Comparison of ENCODE assay signal across 16 cellular contexts in genomic region chr12:109770104-109770860, GRCh38. TPM values are rescaled to one million over a fixed set of nuclear protein-coding genes. Genes with fewer than 3 reads are reported as not detected.
DNase-seq lines count a peak whose midpoint lies in the region; ATAC-seq and TF ChIP-seq lines count a peak whose summit lies in the region.
"Had no signal": no experiment of that assay in that cellular context is flagged by ENCODE, and none has a peak within 500 bp of the region (broad histone marks: within the 10 kb centered on the region; RNA-seq: fewer than 3 reads in every experiment).

No MANE protein-coding gene starts in this region.

- H3K4me3 Mint-ChIP-seq in stimulated activated effector memory CD8-positive, alpha-beta T cell treated with anti-CD3 and anti-CD28 coated beads, Interleukin-12 subunit alpha, Interleukin-12 subunit beta, amount 100 ng/mL, for 72 hours, result no peak overlapping the region
- H3K4me3 Mint-ChIP-seq: T-helper 17 cell had no signal

- no peaks in the 10 kb centered on the region for H3K27me3 ChIP-seq in H7 (ENCODE audit: control insufficient read depth, insufficient read depth, low read length)
- H3K27me3 ChIP-seq in adrenal gland, result no peaks in the 10 kb centered on the region
- H3K27me3 ChIP-seq: suprapubic skin had no signal

- H3K36me3 Mint-ChIP-seq in stimulated activated effector memory CD8-positive, alpha-beta T cell treated with anti-CD3 and anti-CD28 coated beads, Interleukin-12 subunit alpha, Interleukin-12 subunit beta, amount 100 ng/mL, for 72 hours, result no peaks in the 10 kb centered on the region

- H3K9me3 Mint-ChIP-seq in stimulated activated effector memory CD8-positive, alpha-beta T cell treated with anti-CD3 and anti-CD28 coated beads, Interleukin-12 subunit alpha, Interleukin-12 subunit beta, amount 100 ng/mL, for 72 hours, result no peaks in the 10 kb centered on the region

- H3K4me1 Mint-ChIP-seq in stimulated activated effector memory CD8-positive, alpha-beta T cell treated with anti-CD3 and anti-CD28 coated beads, Interleukin-12 subunit alpha, Interleukin-12 subunit beta, amount 100 ng/mL, for 72 hours, result peaks cover 9% of the 10 kb centered on the region
- H3K4me1 Mint-ChIP-seq: T-helper 17 cell had no signal

- WGBS in adrenal gland, 4 donors, result 52 to 65% (median 61%) methylated on average over 16 of the region's 16 CpGs

- ATAC-seq in HG03097 (IDR thresholded peaks at IDR 0.05; ENCODE audit: low FRiP score, unreplicated experiment), result no peak
- no peak for ATAC-seq in stimulated activated effector memory CD8-positive, alpha-beta T cell treated with anti-CD3 and anti-CD28 coated beads, Interleukin-12 subunit alpha, Interleukin-12 subunit beta, amount 100 ng/mL, for 72 hours
- ATAC-seq: T-helper 17 cell had no signal

- H3K4me3 ChIP-seq in H7 (ENCODE audit: insufficient read depth, low read depth, low read length) (no peak overlapping the region), adrenal gland (no peak overlapping the region)
- H3K4me3 ChIP-seq: suprapubic skin had no signal

- TF ChIP-seq POLR2A in adrenal gland (IDR thresholded peaks at IDR 0.05), result no peak

- peak overlapping the region in 2 of 5 donors; percentile 35 to 45 for H3K27ac ChIP-seq in adrenal gland
- H3K27ac ChIP-seq: suprapubic skin had no signal

- H3K9me3 ChIP-seq in adrenal gland (replicated peaks in 1 of 3), result no peaks in the 10 kb centered on the region
- H3K9me3 ChIP-seq: suprapubic skin had no signal

- H3K36me3 ChIP-seq in H7 (replicated peaks; ENCODE audit: control insufficient read depth, insufficient read depth, low read length), result no peaks in the 10 kb centered on the region
- H3K36me3 ChIP-seq in adrenal gland (replicated peaks in 1 of 2), result no peaks in the 10 kb centered on the region
- H3K36me3 ChIP-seq: suprapubic skin had no signal

- H3K4me1 ChIP-seq in adrenal gland (replicated peaks in 1 of 2), result peaks cover 0 to 20% of the 10 kb centered on the region in 2 donors

- intact Hi-C loops in adrenal gland (cut with DNase I), result loop anchor here (5.0 to 10.0 kb wide), 3 partner anchors 53 to 345 kb away; no protein-coding TSS in a partner anchor
- intact Hi-C loops in head of caudate nucleus (cut with DNase I), result no loop called here

- H3K27ac Mint-ChIP-seq in stimulated activated effector memory CD8-positive, alpha-beta T cell treated with anti-CD3 and anti-CD28 coated beads, Interleukin-12 subunit alpha, Interleukin-12 subunit beta, amount 100 ng/mL, for 72 hours, result no peak overlapping the region
- H3K27ac Mint-ChIP-seq: progenitor cell of endocrine pancreas, T-helper 17 cell had no signal

- TF ChIP-seq CTCF in adrenal gland (IDR thresholded peaks at IDR 0.05) (no peak), GM10266 (IDR thresholded peaks at IDR 0.05; ENCODE audit: control insufficient read depth, insufficient read depth, low read depth, missing control alignments) (no peak)

- DNase-seq in H7 (peak; percentile 49), adrenal gland (peak in 5 of 7 donors; percentile 13 to 52 (median 16)), head of caudate nucleus (peak in 38 of 42 donors; percentile 34 to 82 (median 56)), pons (ENCODE audit: low spot score) (peak; percentile 76), GM10266 (ENCODE audit: extremely low spot score) (no peak), NCI-H446 (lab: John Stamatoyannopoulos, UW) (no peak)
- no peak for DNase-seq in stimulated activated effector memory CD8-positive, alpha-beta T cell treated with anti-CD3 and anti-CD28 coated beads, Interleukin-12 subunit alpha, Interleukin-12 subunit beta, amount 100 ng/mL, for 72 hours (ENCODE audit: low spot score in 2 of 2)
- DNase-seq: activated CD4-positive, alpha-beta T cell treated with anti-CD3 and anti-CD28 coated beads for 1 hour; central memory CD4-positive, alpha-beta T cell; DMS53; NCI-H1436; NCI-H2227 treated with DMSO at 0.1 percent for 48 hours; T-helper 17 cell had no signal

RNA-seq across cellular contexts. Expression of gene FAM222A, which starts 56.7 kb away (rescaled TPM):
- 2.5 and 3.7 TPM in 2 replicates for total RNA-seq in H7 (2014; rRNA removed; shearing (Covaris generic))
- total RNA-seq in adrenal gland, result 10 to 100 TPM; 15.2 to 57.8 (median 27.1) TPM
- polyA plus RNA-seq in adrenal gland, result 10 to 100 TPM in 2 of 3 donors, 1 to 10 TPM in 1; 9.2 to 36.7 (median 11.7) TPM

Comparison
In these comparisons a context has a peak if more than half of its experiments do, and no peak if none do; other contexts are left out.
1. DNase-seq: peak in H7 (single experiment), adrenal gland (5 of 7), head of caudate nucleus (38 of 42) and pons (single experiment); none in GM10266 (single experiment), NCI-H446 (0 of 2) and stimulated activated effector memory CD8-positive, alpha-beta T cell treated with anti-CD3 and anti-CD28 coated beads, Interleukin-12 subunit alpha, Interleukin-12 subunit beta, amount 100 ng/mL, for 72 hours (0 of 2).